In genomic region chr1:236836157-236836556, GRCh38 we compare ENCODE assay signal across 13 cellular contexts.
"Had no signal": no experiment of that assay in that cellular context is flagged by ENCODE, and none has a peak within 500 bp of the region (broad histone marks: within the 10 kb centered on the region; RNA-seq: fewer than 3 reads in every experiment).

No MANE protein-coding gene starts in this region.

- H3K9me3 ChIP-seq: esophagus muscularis mucosa, suprapubic skin had no signal

- H3K4me3 ChIP-seq: dorsolateral prefrontal cortex, esophagus muscularis mucosa, suprapubic skin had no signal

- H3K27me3 ChIP-seq: dorsolateral prefrontal cortex, esophagus muscularis mucosa, suprapubic skin had no signal

- ATAC-seq: activated CD8-positive, alpha-beta T cell treated with anti-CD3 and anti-CD28 coated beads for 36 hours; activated T-helper 17 cell treated with anti-CD3 and anti-CD28 coated beads, Interleukin-2, amount 50 U/mL, for 72 hours; sciatic nerve had no signal

- DNase-seq: activated CD4-positive, alpha-beta T cell treated with anti-CD3 and anti-CD28 coated beads for 4 hours; activated CD8-positive, alpha-beta T cell treated with anti-CD3 and anti-CD28 coated beads for 36 hours; activated naive CD4-positive, alpha-beta T cell treated with anti-CD3 and anti-CD28 coated beads for 36 hours; dorsolateral prefrontal cortex; foreskin fibroblast; nephron progenitor cell; stimulated activated CD4-positive, alpha-beta T cell treated with anti-CD3 and anti-CD28 coated beads, Interleukin-2, amount 100 ng/mL, for 24 hours; stimulated activated naive CD4-positive, alpha-beta T cell treated with Interleukin-2 at 50 U/mL for 16 hours; T-helper 9 cell had no signal

- H3K4me1 ChIP-seq: esophagus muscularis mucosa, suprapubic skin had no signal

- H3K27ac ChIP-seq: dorsolateral prefrontal cortex, esophagus muscularis mucosa, suprapubic skin had no signal
